Comparison of ENCODE assay signal across 17 cellular contexts in genomic region chr5:59588922-59589321, GRCh38.
DNase-seq lines count a peak whose midpoint lies in the region; ATAC-seq and TF ChIP-seq lines count a peak whose summit lies in the region.
"Had no signal": no experiment of that assay in that cellular context is flagged by ENCODE, and none has a peak within 500 bp of the region (broad histone marks: within the 10 kb centered on the region; RNA-seq: fewer than 3 reads in every experiment).

No MANE protein-coding gene starts in this region.

- no peaks in the 10 kb centered on the region for H3K4me1 ChIP-seq in A673 (ENCODE audit: insufficient read depth, low read length, poor library complexity, severe bottlenecking)
- H3K4me1 ChIP-seq: BLaER1 had no signal

- ATAC-seq in HG03097 (IDR thresholded peaks at IDR 0.05; ENCODE audit: low FRiP score, unreplicated experiment) = no peak
- ATAC-seq: T-helper 17 cell had no signal

- intact Hi-C loops in A673 (cut with micrococcal nuclease; ENCODE audit: unreplicated experiment) = no loop called here

- peaks cover 13% of the 10 kb centered on the region for H3K27me3 ChIP-seq in A673 (replicated peaks; ENCODE audit: insufficient read depth, low read depth, low read length, poor library complexity)
- H3K27me3 ChIP-seq: BLaER1, dorsolateral prefrontal cortex, thyroid gland had no signal

- no peak overlapping the region for H3K4me3 ChIP-seq in A673 (ENCODE audit: low read depth, low read length, poor library complexity, severe bottlenecking)
- H3K4me3 ChIP-seq: BLaER1, prostate gland, thyroid gland had no signal

- H3K36me3 ChIP-seq in A673 (ENCODE audit: insufficient read depth, low read length, poor library complexity, severe bottlenecking) = no peaks in the 10 kb centered on the region
- H3K36me3 ChIP-seq: BLaER1, prostate gland, thyroid gland had no signal

- TF ChIP-seq CTCF in A673 (conservative IDR thresholded peaks at IDR 0.05; ENCODE audit: low read depth, low read length) = no peak

- DNase-seq in DMS53 (lab: John Stamatoyannopoulos, UW) (peak; percentile 86), NCI-H226 (peak; percentile 63), dermis blood vessel endothelial cell (peak; percentile 54), myocyte (ENCODE audit: low read depth) (peak; percentile 45), superior temporal gyrus (ENCODE audit: extremely low spot score) (no peak), A673 (ENCODE audit: low spot score) (no peak)
- DNase-seq in activated CD4-positive, CD25-positive, alpha-beta regulatory T cell (lab: John Stamatoyannopoulos, UW) = no peak
- DNase-seq: activated T-cell treated with anti-CD3 and anti-CD28 coated beads, Interleukin-2, amount 50 U/mL, for 24 hours; amniotic stem cell; dorsolateral prefrontal cortex; foreskin melanocyte; NCI-H1105; T-helper 17 cell; thyroid gland had no signal

- POLR2A ChIA-PET in A673 (lab: Charles Lee; ENCODE audit: low non-redundant PET) = no interaction called here

- no TSS peak for BruUV-seq in A673 (replicated peaks; lab: Mats Ljungman, UMichigan)

- H3K9me3 ChIP-seq in A673 (ENCODE audit: low read depth, low read length, poor library complexity, severe bottlenecking) = no peaks in the 10 kb centered on the region
- H3K9me3 ChIP-seq: BLaER1, prostate gland, thyroid gland had no signal

- no peak overlapping the region for H3K27ac ChIP-seq in A673 (ENCODE audit: low read depth, low read length, poor library complexity, severe bottlenecking)
- H3K27ac ChIP-seq: BLaER1, prostate gland, thyroid gland had no signal

- CTCF ChIA-PET in A673 (lab: Charles Lee) = no interaction called here

Comparison
In these comparisons a context has a peak if more than half of its experiments do, and no peak if none do; other contexts are left out.
1. DNase-seq: peak in DMS53 (single experiment), NCI-H226 (single experiment), dermis blood vessel endothelial cell (single experiment) and myocyte (single experiment); none in superior temporal gyrus (single experiment), activated CD4-positive, CD25-positive, alpha-beta regulatory T cell (0 of 4) and A673 (single experiment).